ENCODE assay signal across 29 cellular contexts in the genomic region with DNA sequence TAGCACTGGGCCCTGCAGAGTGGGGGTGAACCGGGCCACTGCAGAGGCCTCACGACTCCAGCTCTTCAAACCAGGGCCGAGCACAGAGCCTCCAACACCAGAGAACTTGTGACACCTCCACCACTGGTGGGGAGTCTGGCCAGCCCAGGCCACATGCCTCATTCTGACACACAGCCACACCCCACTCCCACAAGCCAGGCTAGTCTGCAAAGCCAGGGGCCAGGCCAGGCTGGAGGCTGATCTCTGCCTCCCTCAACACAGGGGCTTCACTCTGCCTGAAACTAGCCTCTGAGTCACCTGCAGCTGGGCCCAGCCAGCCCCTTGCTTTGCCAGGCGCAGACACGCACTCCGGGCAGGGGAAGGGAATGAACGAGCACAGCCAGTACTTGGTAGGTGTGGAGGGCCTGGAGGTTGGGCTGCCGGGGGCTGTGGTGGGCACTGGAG.
DNase-seq lines count a peak whose midpoint lies in the region; ATAC-seq and TF ChIP-seq lines count a peak whose summit lies in the region.
"Had no signal": no experiment of that assay in that cellular context is flagged by ENCODE, and none has a peak within 500 bp of the region (broad histone marks: within the 10 kb centered on the region; RNA-seq: fewer than 3 reads in every experiment).

No MANE protein-coding gene starts in this region.

- no peaks in the 10 kb centered on the region for H3K9me3 Mint-ChIP-seq in nephron progenitor cell
- peaks cover 10% of the 10 kb centered on the region for H3K9me3 Mint-ChIP-seq in glutamatergic neuron (ENCODE audit: unreplicated experiment)
- H3K9me3 Mint-ChIP-seq: activated CD8-positive, alpha-beta T cell treated with anti-CD3 and anti-CD28 coated beads for 36 hours; activated naive CD8-positive, alpha-beta T cell treated with anti-CD3 and anti-CD28 coated beads, Interleukin-2, amount 50 U/mL, for 24 hours; IgD-negative memory B cell had no signal

- H3K4me3 ChIP-seq in MG63 (no peak overlapping the region), fibroblast of mammary gland (ENCODE audit: control insufficient read depth, low read depth, low read length) (no peak overlapping the region)
- H3K4me3 ChIP-seq: dorsolateral prefrontal cortex, HAP-1, heart left ventricle, psoas muscle, SJSA1, vagina had no signal

- DNase-seq in AG20443 (ENCODE audit: low spot score) (peak; percentile 64), MG63 (peak; percentile 59), fibroblast of mammary gland (ENCODE audit: low read depth) (peak; percentile 14), nephron progenitor cell (no peak), glutamatergic neuron (no peak), NCI-H2107 (lab: John Stamatoyannopoulos, UW) (no peak)
- DNase-seq in activated effector memory CD4-positive, alpha-beta T cell treated with anti-CD3 and anti-CD28 coated beads, Interleukin-2, amount 50 U/mL, for 16 hours: no peak
- DNase-seq: activated CD8-positive, alpha-beta T cell treated with anti-CD3 and anti-CD28 coated beads for 36 hours; activated gamma-delta T cell treated with Interleukin-2 at 50 U/mL for 16 hours; activated naive CD8-positive, alpha-beta T cell treated with anti-CD3 and anti-CD28 coated beads, Interleukin-2, amount 50 U/mL, for 24 hours; activated T-cell treated with anti-CD3 and anti-CD28 coated beads for 4 hours; CD4-positive, alpha-beta memory T cell; DMS 273 treated with DMSO at 0.1 percent for 48 hours; dorsolateral prefrontal cortex; heart left ventricle; mammary epithelial cell; NCI-H1105; NCI-H2029; NCI-H345; NCI-H748 treated with DMSO at 0.1 percent for 48 hours; psoas muscle; stimulated activated CD4-positive, alpha-beta T cell treated with anti-CD3 and anti-CD28 coated beads, Interleukin-15, amount 100 ng/mL, for 24 hours; stimulated activated naive CD4-positive, alpha-beta T cell treated with Interleukin-2 at 50 U/mL for 16 hours had no signal

- H3K4me3 Mint-ChIP-seq in nephron progenitor cell (no peak overlapping the region), glutamatergic neuron (ENCODE audit: unreplicated experiment) (no peak overlapping the region)
- H3K4me3 Mint-ChIP-seq: activated CD8-positive, alpha-beta T cell treated with anti-CD3 and anti-CD28 coated beads for 36 hours; activated naive CD8-positive, alpha-beta T cell treated with anti-CD3 and anti-CD28 coated beads, Interleukin-2, amount 50 U/mL, for 24 hours; CD4-positive, alpha-beta memory T cell; IgD-negative memory B cell had no signal

- no peaks in the 10 kb centered on the region for H3K27me3 ChIP-seq in MG63
- H3K27me3 ChIP-seq: SJSA1, vagina had no signal

- no peak for TF ChIP-seq CTCF in fibroblast of mammary gland (conservative IDR thresholded peaks at IDR 0.05; ENCODE audit: control insufficient read depth, insufficient read depth, low read depth, low read length)
- no peak for TF ChIP-seq CTCF in nephron progenitor cell (IDR thresholded peaks at IDR 0.05)
- TF ChIP-seq CTCF in glutamatergic neuron (IDR thresholded peaks at IDR 0.05; ENCODE audit: partially characterized antibody, unreplicated experiment): no peak

- H3K4me1 Mint-ChIP-seq in nephron progenitor cell (peaks cover 33% of the 10 kb centered on the region), glutamatergic neuron (ENCODE audit: low read depth, unreplicated experiment) (peaks cover 3% of the 10 kb centered on the region)
- H3K4me1 Mint-ChIP-seq: IgD-negative memory B cell had no signal

- no peaks in the 10 kb centered on the region for H3K36me3 Mint-ChIP-seq in nephron progenitor cell (ENCODE audit: low read depth)
- H3K36me3 Mint-ChIP-seq in glutamatergic neuron (ENCODE audit: unreplicated experiment): no peaks in the 10 kb centered on the region
- H3K36me3 Mint-ChIP-seq: CD4-positive, alpha-beta memory T cell had no signal

- H3K27me3 Mint-ChIP-seq in nephron progenitor cell (ENCODE audit: low read depth, poor library complexity) (peaks cover 25% of the 10 kb centered on the region), glutamatergic neuron (ENCODE audit: unreplicated experiment) (peaks cover 4% of the 10 kb centered on the region)
- H3K27me3 Mint-ChIP-seq: activated CD8-positive, alpha-beta T cell treated with anti-CD3 and anti-CD28 coated beads for 36 hours had no signal

- ATAC-seq in GM21390 (IDR thresholded peaks at IDR 0.05; ENCODE audit: unreplicated experiment): no peak
- ATAC-seq: activated CD4-positive, CD25-positive, alpha-beta regulatory T cell treated with anti-CD3 and anti-CD28 coated beads, Interleukin-2, amount 50 U/mL, for 24 hours; activated CD8-positive, alpha-beta T cell treated with anti-CD3 and anti-CD28 coated beads for 36 hours; activated naive CD8-positive, alpha-beta T cell treated with anti-CD3 and anti-CD28 coated beads, Interleukin-2, amount 50 U/mL, for 24 hours; heart left ventricle; psoas muscle had no signal

- no peaks in the 10 kb centered on the region for H3K36me3 ChIP-seq in MG63
- H3K36me3 ChIP-seq: HAP-1, heart left ventricle, SJSA1, vagina had no signal

- peak overlapping the region; percentile 50 for H3K27ac Mint-ChIP-seq in nephron progenitor cell
- H3K27ac Mint-ChIP-seq in glutamatergic neuron (ENCODE audit: unreplicated experiment): no peak overlapping the region
- H3K27ac Mint-ChIP-seq: activated CD8-positive, alpha-beta T cell treated with anti-CD3 and anti-CD28 coated beads for 36 hours; activated naive CD8-positive, alpha-beta T cell treated with anti-CD3 and anti-CD28 coated beads, Interleukin-2, amount 50 U/mL, for 24 hours had no signal

- H3K9me3 ChIP-seq in MG63: no peaks in the 10 kb centered on the region
- H3K9me3 ChIP-seq: HAP-1, heart left ventricle, psoas muscle, SJSA1, vagina had no signal

Comparison
In these comparisons a context has a peak if more than half of its experiments do, and no peak if none do; other contexts are left out.
1. DNase-seq: peak in AG20443 (single experiment), MG63 (single experiment) and fibroblast of mammary gland (single experiment); none in nephron progenitor cell (single experiment), activated effector memory CD4-positive, alpha-beta T cell treated with anti-CD3 and anti-CD28 coated beads, Interleukin-2, amount 50 U/mL, for 16 hours (single experiment), glutamatergic neuron (single experiment) and NCI-H2107 (single experiment).